Comparison of ENCODE assay signal across 16 cellular contexts in genomic region chr7:158992759-158993158, GRCh38.
"Had no signal": no experiment of that assay in that cellular context is flagged by ENCODE, and none has a peak within 500 bp of the region (broad histone marks: within the 10 kb centered on the region; RNA-seq: fewer than 3 reads in every experiment).

No MANE protein-coding gene starts in this region.

- H3K9me3 ChIP-seq: ascending aorta, pancreas, testis, vagina had no signal

- H3K4me1 ChIP-seq: ascending aorta, left ventricle myocardium inferior, pancreas, testis, vagina had no signal

- H3K27me3 ChIP-seq: ascending aorta, testis had no signal

- H3K4me3 Mint-ChIP-seq: activated CD4-positive, alpha-beta memory T cell treated with anti-CD3 and anti-CD28 coated beads for 36 hours; activated naive CD8-positive, alpha-beta T cell treated with anti-CD3 and anti-CD28 coated beads, Interleukin-2, amount 50 U/mL, for 24 hours; activated T-cell treated with anti-CD3 and anti-CD28 coated beads, Interleukin-2, amount 50 U/mL, for 4 hours; stimulated activated naive CD8-positive, alpha-beta T cell treated with anti-CD3 and anti-CD28 coated beads, Interleukin-15, Interleukin-2, amounts not matched to agents 100 ng/mL and 50 ng/mL, for 24 hours had no signal

- H3K36me3 ChIP-seq: ascending aorta, left ventricle myocardium inferior, pancreas, vagina had no signal

- ATAC-seq: activated naive CD8-positive, alpha-beta T cell treated with anti-CD3 and anti-CD28 coated beads, Interleukin-2, amount 50 U/mL, for 24 hours; esophagus mucosa; pancreas had no signal

- DNase-seq: activated CD4-positive, alpha-beta memory T cell treated with anti-CD3 and anti-CD28 coated beads for 36 hours; activated CD4-positive, alpha-beta T cell treated with anti-CD3 and anti-CD28 coated beads for 1 hour; activated gamma-delta T cell; activated naive CD8-positive, alpha-beta T cell treated with anti-CD3 and anti-CD28 coated beads, Interleukin-2, amount 50 U/mL, for 24 hours; activated T-cell treated with anti-CD3 and anti-CD28 coated beads, Interleukin-2, amount 50 U/mL, for 4 hours; dorsolateral prefrontal cortex; left ventricle myocardium inferior; mesenchymal stem cell; pancreas; stimulated activated CD4-positive, alpha-beta T cell treated with anti-CD3 and anti-CD28 coated beads, Interleukin-4, amount 100 ng/mL, for 1 hour; stimulated activated CD8-positive, alpha-beta memory T cell treated with anti-CD3 and anti-CD28 coated beads, Interleukin-4, amount 100 ng/mL, for 48 hours; testis had no signal

- H3K4me3 ChIP-seq: ascending aorta, dorsolateral prefrontal cortex, left ventricle myocardium inferior, pancreas, testis, vagina had no signal

- H3K27ac ChIP-seq: ascending aorta, dorsolateral prefrontal cortex, left ventricle myocardium inferior, pancreas, testis, vagina had no signal

- H3K27ac Mint-ChIP-seq: activated CD4-positive, alpha-beta memory T cell treated with anti-CD3 and anti-CD28 coated beads for 36 hours; activated naive CD8-positive, alpha-beta T cell treated with anti-CD3 and anti-CD28 coated beads, Interleukin-2, amount 50 U/mL, for 24 hours; stimulated activated naive CD8-positive, alpha-beta T cell treated with anti-CD3 and anti-CD28 coated beads, Interleukin-15, Interleukin-2, amounts not matched to agents 100 ng/mL and 50 ng/mL, for 24 hours had no signal
